Comparison of ENCODE assay signal across 20 cellular contexts in the genomic region with DNA sequence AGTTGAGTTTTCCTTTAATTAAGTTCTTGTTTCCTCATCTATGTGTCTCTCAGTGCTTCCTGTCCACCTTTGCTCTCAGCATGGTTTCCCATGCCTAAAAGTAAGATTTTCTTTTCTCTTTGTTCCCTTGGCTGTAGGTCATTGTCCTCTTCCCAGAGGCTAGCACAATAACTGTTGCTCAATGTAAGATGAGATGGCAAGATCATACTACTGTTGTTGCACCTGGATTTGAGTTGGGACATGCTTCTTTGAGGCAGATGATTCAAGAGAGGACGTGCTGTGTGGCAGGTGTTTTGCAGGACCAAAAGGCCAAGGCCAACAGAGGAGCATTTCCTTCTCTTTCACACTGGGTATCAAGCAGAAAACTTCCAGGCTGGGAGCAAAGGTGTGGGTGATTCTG. TPM values are rescaled to one million over a fixed set of nuclear protein-coding genes. Genes with fewer than 3 reads are reported as not detected.
"Had no signal": no experiment of that assay in that cellular context is flagged by ENCODE, and none has a peak within 500 bp of the region (broad histone marks: within the 10 kb centered on the region; RNA-seq: fewer than 3 reads in every experiment).

No MANE protein-coding gene starts in this region.

- H3K9me3 ChIP-seq: suprapubic skin, upper lobe of left lung had no signal

- DNase-seq: activated CD4-positive, alpha-beta memory T cell treated with anti-CD3 and anti-CD28 coated beads for 36 hours; activated gamma-delta T cell treated with Interleukin-2 at 50 U/mL for 16 hours; activated naive CD8-positive, alpha-beta T cell treated with anti-CD3 and anti-CD28 coated beads, Interleukin-2, amount 10 ng/mL, durations not matched to agents 7 days and 5 days; activated T-cell treated with anti-CD3 and anti-CD28 coated beads, Interleukin-2, amount 50 U/mL, for 48 hours; anterior cingulate cortex; dermis blood vessel endothelial cell; erythroblast; hippocampal formation; left ventricle myocardium superior; mesendoderm; nephron progenitor cell; stimulated activated CD4-positive, alpha-beta T cell treated with anti-CD3 and anti-CD28 coated beads, Interleukin-2, amount 100 ng/mL, for 48 hours; stimulated activated CD8-positive, alpha-beta memory T cell treated with anti-CD3 and anti-CD28 coated beads, Interleukin-4, amount 100 ng/mL, for 48 hours; stimulated activated naive CD8-positive, alpha-beta T cell treated with anti-CD3 and anti-CD28 coated beads, Interleukin-15, Interleukin-2, amounts not matched to agents 100 U/mL and 50 U/mL, for 24 hours; upper lobe of left lung had no signal

- H3K4me3 ChIP-seq: suprapubic skin, upper lobe of left lung had no signal

- H3K36me3 ChIP-seq: suprapubic skin, upper lobe of left lung had no signal

- H3K27ac Mint-ChIP-seq: activated CD4-positive, alpha-beta memory T cell treated with anti-CD3 and anti-CD28 coated beads for 36 hours; activated naive CD8-positive, alpha-beta T cell treated with anti-CD3 and anti-CD28 coated beads, Interleukin-2, amount 10 ng/mL, durations not matched to agents 7 days and 5 days; nephron progenitor cell had no signal

- ATAC-seq: left ventricle myocardium superior; stimulated activated naive CD8-positive, alpha-beta T cell treated with anti-CD3 and anti-CD28 coated beads, Interleukin-15, Interleukin-2, amounts not matched to agents 100 U/mL and 50 U/mL, for 24 hours had no signal

- H3K4me3 Mint-ChIP-seq: activated CD4-positive, alpha-beta memory T cell treated with anti-CD3 and anti-CD28 coated beads for 36 hours; activated naive CD8-positive, alpha-beta T cell treated with anti-CD3 and anti-CD28 coated beads, Interleukin-2, amount 10 ng/mL, durations not matched to agents 7 days and 5 days; nephron progenitor cell had no signal

- H3K27ac ChIP-seq: suprapubic skin, upper lobe of left lung had no signal

- H3K9me3 Mint-ChIP-seq: nephron progenitor cell had no signal

- H3K4me1 Mint-ChIP-seq: activated naive CD8-positive, alpha-beta T cell treated with anti-CD3 and anti-CD28 coated beads, Interleukin-2, amount 10 ng/mL, durations not matched to agents 7 days and 5 days; nephron progenitor cell had no signal

- H3K36me3 Mint-ChIP-seq: activated CD4-positive, alpha-beta memory T cell treated with anti-CD3 and anti-CD28 coated beads for 36 hours; activated naive CD8-positive, alpha-beta T cell treated with anti-CD3 and anti-CD28 coated beads, Interleukin-2, amount 10 ng/mL, durations not matched to agents 7 days and 5 days had no signal

- H3K27me3 ChIP-seq: upper lobe of left lung had no signal

- H3K4me1 ChIP-seq: suprapubic skin, upper lobe of left lung had no signal

RNA-seq across cellular contexts. Expression of a gene that starts 11.3 kb away (rescaled TPM):
- total RNA-seq: activated CD4-positive, alpha-beta memory T cell treated with anti-CD3 and anti-CD28 coated beads for 36 hours; activated naive CD8-positive, alpha-beta T cell treated with anti-CD3 and anti-CD28 coated beads, Interleukin-2, amount 10 ng/mL, durations not matched to agents 7 days and 5 days; dermis blood vessel endothelial cell; glomerular endothelial cell; left ventricle myocardium superior; pulmonary artery endothelial cell had no signal

RNA-seq across cellular contexts. Expression of a gene that starts 58.7 kb away (rescaled TPM):
- total RNA-seq: activated CD4-positive, alpha-beta memory T cell treated with anti-CD3 and anti-CD28 coated beads for 36 hours; activated naive CD8-positive, alpha-beta T cell treated with anti-CD3 and anti-CD28 coated beads, Interleukin-2, amount 10 ng/mL, durations not matched to agents 7 days and 5 days; dermis blood vessel endothelial cell; glomerular endothelial cell; kidney epithelial cell; left ventricle myocardium superior; omental fat pad; pulmonary artery endothelial cell; suprapubic skin; upper lobe of left lung had no signal
